1 cellular context compared by ENCODE assay signal in genomic region chr3:23106641-23107040, GRCh38.
TF ChIP-seq lines count a peak whose summit lies in the region.

No MANE protein-coding gene starts in this region.

TF ChIP-seq in GM23338, 12 proteins besides CTCF, POLR2A, EP300 and RAD21 (continued from another document):
- no peak for TF ChIP-seq ZNF462 (CRISPR knock-in tag; IDR thresholded peaks at IDR 0.05)
TF ChIP-seq in GM23338: peak in this region for 0.
